Comparison of ENCODE assay signal across 8 cellular contexts in the genomic region with DNA sequence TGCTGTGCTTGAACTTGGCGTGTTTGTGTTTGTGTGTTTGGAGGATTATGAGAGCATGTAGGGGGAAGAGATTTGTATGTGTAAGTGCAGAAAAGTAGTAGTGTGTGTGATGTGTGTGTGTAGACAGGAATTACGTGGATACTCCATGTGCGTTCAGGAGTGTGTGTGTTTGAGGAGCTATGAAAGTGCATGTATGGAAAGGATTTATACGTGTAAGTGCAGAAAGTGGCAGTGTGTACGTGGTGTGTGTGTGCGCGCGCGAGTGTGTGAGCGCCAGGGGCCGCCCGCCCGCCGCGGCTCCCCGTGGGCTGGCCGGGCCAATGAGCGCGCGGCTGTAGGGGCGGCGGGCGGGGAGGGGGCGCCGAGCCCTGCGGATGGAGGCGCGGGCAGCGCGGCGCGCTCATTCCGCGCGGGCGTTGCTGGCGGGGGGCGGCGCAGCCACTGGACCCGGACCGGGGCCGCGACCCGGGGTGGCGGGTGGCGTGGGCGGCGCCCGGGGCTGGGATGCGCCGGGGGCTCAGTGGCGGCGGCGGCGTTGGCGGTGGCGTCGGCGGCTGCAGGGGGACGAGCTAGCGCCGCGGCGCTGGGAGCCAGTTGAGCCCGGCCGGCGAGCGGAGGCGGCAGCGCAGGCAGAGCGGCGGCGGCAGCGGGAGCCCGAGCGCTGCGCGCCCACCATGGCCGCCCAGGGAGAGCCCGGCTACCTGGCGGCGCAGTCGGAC. TPM values are rescaled to one million over a fixed set of nuclear protein-coding genes. Genes with fewer than 3 reads are reported as not detected.
DNase-seq lines count a peak whose midpoint lies in the region; ATAC-seq, FAIRE-seq and TF ChIP-seq lines count a peak whose summit lies in the region.

A gene with protein sequence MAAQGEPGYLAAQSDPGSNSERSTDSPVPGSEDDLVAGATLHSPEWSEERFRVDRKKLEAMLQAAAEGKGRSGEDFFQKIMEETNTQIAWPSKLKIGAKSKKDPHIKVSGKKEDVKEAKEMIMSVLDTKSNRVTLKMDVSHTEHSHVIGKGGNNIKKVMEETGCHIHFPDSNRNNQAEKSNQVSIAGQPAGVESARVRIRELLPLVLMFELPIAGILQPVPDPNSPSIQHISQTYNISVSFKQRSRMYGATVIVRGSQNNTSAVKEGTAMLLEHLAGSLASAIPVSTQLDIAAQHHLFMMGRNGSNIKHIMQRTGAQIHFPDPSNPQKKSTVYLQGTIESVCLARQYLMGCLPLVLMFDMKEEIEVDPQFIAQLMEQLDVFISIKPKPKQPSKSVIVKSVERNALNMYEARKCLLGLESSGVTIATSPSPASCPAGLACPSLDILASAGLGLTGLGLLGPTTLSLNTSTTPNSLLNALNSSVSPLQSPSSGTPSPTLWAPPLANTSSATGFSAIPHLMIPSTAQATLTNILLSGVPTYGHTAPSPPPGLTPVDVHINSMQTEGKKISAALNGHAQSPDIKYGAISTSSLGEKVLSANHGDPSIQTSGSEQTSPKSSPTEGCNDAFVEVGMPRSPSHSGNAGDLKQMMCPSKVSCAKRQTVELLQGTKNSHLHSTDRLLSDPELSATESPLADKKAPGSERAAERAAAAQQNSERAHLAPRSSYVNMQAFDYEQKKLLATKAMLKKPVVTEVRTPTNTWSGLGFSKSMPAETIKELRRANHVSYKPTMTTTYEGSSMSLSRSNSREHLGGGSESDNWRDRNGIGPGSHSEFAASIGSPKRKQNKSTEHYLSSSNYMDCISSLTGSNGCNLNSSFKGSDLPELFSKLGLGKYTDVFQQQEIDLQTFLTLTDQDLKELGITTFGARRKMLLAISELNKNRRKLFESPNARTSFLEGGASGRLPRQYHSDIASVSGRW (plus strand): TSS at position 403 of the 719 bp plus-strand sequence. CDS start 272 bp downstream, at position 675.

- no peaks in the 10 kb centered on the region for H3K36me3 ChIP-seq in NT2/D1 (ENCODE audit: insufficient read depth, insufficient read length, low read length)
- H3K36me3 ChIP-seq in small intestine (ENCODE audit: control insufficient read depth in 2 of 2, insufficient read depth in 2 of 2, low read length in 2 of 2), result no peaks in the 10 kb centered on the region

- DNase-seq in AG08395 (ENCODE audit: low spot score) (peak; percentile 65), GM20000 (ENCODE audit: low spot score) (peak; percentile 36), NT2/D1 (ENCODE audit: low read depth, low spot score) (no peak), dedifferentiated amniotic fluid mesenchymal stem cell (ENCODE audit: extremely low spot score) (peak; percentile 38), kidney glomerular epithelial cell (lab: John Stamatoyannopoulos, UW) (peak; percentile 72), small intestine (no peak), SIG-M5 (lab: John Stamatoyannopoulos, UW) (no peak)

- WGBS in small intestine, 3 donors, result 1% methylated on average over 45 to 83 of the region's 83 CpGs

- peak within 1 kb of the TSS in 1 of 2 donors; percentile 87 for H3K27ac ChIP-seq in small intestine (ENCODE audit: low read depth in 1 of 2, low read length in 1 of 2)

- H3K4me3 ChIP-seq in NT2/D1 (ENCODE audit: insufficient read length, low read depth), result peak within 1 kb of the TSS; percentile 76
- peak within 1 kb of the TSS; percentile 45 to 59 for H3K4me3 ChIP-seq in small intestine (ENCODE audit: low read depth in 1 of 2, low read length in 2 of 2)

- H3K27me3 ChIP-seq in NT2/D1 (ENCODE audit: insufficient read depth, insufficient read length) (peaks cover 32% of the 10 kb centered on the region), small intestine (ENCODE audit: control insufficient read depth in 2 of 2, insufficient read depth in 2 of 2, low read length in 2 of 2) (peaks cover 1 to 3% of the 10 kb centered on the region in 2 donors)

- ATAC-seq in HG02852 (IDR thresholded peaks at IDR 0.05; ENCODE audit: unreplicated experiment), result no peak

- H3K9me3 ChIP-seq in NT2/D1 (ENCODE audit: insufficient read depth, low read length) (no peaks in the 10 kb centered on the region), small intestine (ENCODE audit: control insufficient read depth, low read depth) (no peaks in the 10 kb centered on the region)

- H3K4me1 ChIP-seq in NT2/D1 (ENCODE audit: insufficient read depth, insufficient read length), result no peaks in the 10 kb centered on the region
- no peaks in the 10 kb centered on the region for H3K4me1 ChIP-seq in small intestine (ENCODE audit: control insufficient read depth in 2 of 2, insufficient read depth in 1 of 2, low read depth in 1 of 2, low read length in 1 of 2)

- TF ChIP-seq CTCF in GM20000 (IDR thresholded peaks at IDR 0.05; ENCODE audit: extremely low read depth, missing control alignments), result no peak

- H3K9ac ChIP-seq in NT2/D1 (ENCODE audit: insufficient read length, low read depth), result peak within 1 kb of the TSS; percentile 85

- FAIRE-seq in small intestine (lab: Jason Lieb, UNC), result no peak

RNA-seq across cellular contexts. Expression of the gene that starts here (rescaled TPM):
- 1 to 10 TPM in 1 of 3 donors, under 1 TPM in 1, not detected in 1; 0.81 to 1.3 TPM for polyA plus RNA-seq in small intestine

Comparison
In these comparisons a context has a peak if more than half of its experiments do, and no peak if none do; other contexts are left out.
1. DNase-seq: peak in AG08395 (single experiment), GM20000 (single experiment), dedifferentiated amniotic fluid mesenchymal stem cell (single experiment) and kidney glomerular epithelial cell (single experiment); none in NT2/D1 (single experiment), small intestine (single experiment) and SIG-M5 (single experiment).